ENCODE assay signal across 16 cellular contexts in genomic region chr7:24325708-24326107, GRCh38. TPM values are rescaled to one million over a fixed set of nuclear protein-coding genes. Genes with fewer than 3 reads are reported as not detected.
DNase-seq lines count a peak whose midpoint lies in the region; ATAC-seq and TF ChIP-seq lines count a peak whose summit lies in the region.
"Had no signal": no experiment of that assay in that cellular context is flagged by ENCODE, and none has a peak within 500 bp of the region (broad histone marks: within the 10 kb centered on the region; RNA-seq: fewer than 3 reads in every experiment).

No MANE protein-coding gene starts in this region.

- peak; percentile 86 for DNase-seq in GM12865 (ENCODE audit: low read depth)
- DNase-seq in DMS 273 (lab: John Stamatoyannopoulos, UW; ENCODE audit: unreplicated experiment): no peak
- DNase-seq in HEK293T (ENCODE audit: extremely low spot score): no peak
- no peak for DNase-seq in midbrain (lab: John Stamatoyannopoulos, UW)
- no peak for DNase-seq in HK-2 (ENCODE audit: unreplicated experiment)
- DNase-seq: activated CD4-positive, alpha-beta memory T cell treated with anti-CD3 and anti-CD28 coated beads, Interleukin-2, amount 10 ng/mL, durations not matched to agents 7 days and 5 days; activated naive CD4-positive, alpha-beta T cell treated with anti-CD3 and anti-CD28 coated beads, Interleukin-2, amount 10 ng/mL, durations not matched to agents 7 days and 5 days; naive thymus-derived CD4-positive, alpha-beta T cell; NCI-H1436 treated with DMSO at 0.1 percent for 48 hours; sigmoid colon had no signal

- CTCF ChIA-PET in HEK293T (lab: Yijun Ruan, JAX): no interaction called here

- ATAC-seq in GM19397 (IDR thresholded peaks at IDR 0.05; ENCODE audit: unreplicated experiment): peak; percentile 88
- peak; percentile 80 for ATAC-seq in HG02840 (IDR thresholded peaks at IDR 0.05; ENCODE audit: low FRiP score, unreplicated experiment)
- ATAC-seq: naive thymus-derived CD4-positive, alpha-beta T cell had no signal

- H3K4me3 Mint-ChIP-seq in IgD-negative memory B cell: peak overlapping the region; percentile 1 to 93 (median 81)
- H3K4me3 Mint-ChIP-seq: activated CD4-positive, alpha-beta memory T cell treated with anti-CD3 and anti-CD28 coated beads, Interleukin-2, amount 10 ng/mL, durations not matched to agents 7 days and 5 days; activated naive CD4-positive, alpha-beta T cell treated with anti-CD3 and anti-CD28 coated beads, Interleukin-2, amount 10 ng/mL, durations not matched to agents 7 days and 5 days; naive thymus-derived CD4-positive, alpha-beta T cell had no signal

- peak overlapping the region; percentile 6 to 94 (median 87) for H3K27ac Mint-ChIP-seq in IgD-negative memory B cell
- H3K27ac Mint-ChIP-seq: activated CD4-positive, alpha-beta memory T cell treated with anti-CD3 and anti-CD28 coated beads, Interleukin-2, amount 10 ng/mL, durations not matched to agents 7 days and 5 days; activated naive CD4-positive, alpha-beta T cell treated with anti-CD3 and anti-CD28 coated beads, Interleukin-2, amount 10 ng/mL, durations not matched to agents 7 days and 5 days; naive thymus-derived CD4-positive, alpha-beta T cell had no signal

- peaks cover 2% of the 10 kb centered on the region for H3K27me3 Mint-ChIP-seq in IgD-negative memory B cell
- H3K27me3 Mint-ChIP-seq: activated naive CD4-positive, alpha-beta T cell treated with anti-CD3 and anti-CD28 coated beads, Interleukin-2, amount 10 ng/mL, durations not matched to agents 7 days and 5 days had no signal

- H3K36me3 Mint-ChIP-seq in IgD-negative memory B cell: no peaks in the 10 kb centered on the region
- H3K36me3 Mint-ChIP-seq: activated naive CD4-positive, alpha-beta T cell treated with anti-CD3 and anti-CD28 coated beads, Interleukin-2, amount 10 ng/mL, durations not matched to agents 7 days and 5 days; naive thymus-derived CD4-positive, alpha-beta T cell had no signal

- POLR2A ChIA-PET in HEK293T (lab: Yijun Ruan, JAX): no interaction called here

- H3K9me3 Mint-ChIP-seq in IgD-negative memory B cell: no peaks in the 10 kb centered on the region
- H3K9me3 Mint-ChIP-seq: activated CD4-positive, alpha-beta memory T cell treated with anti-CD3 and anti-CD28 coated beads, Interleukin-2, amount 10 ng/mL, durations not matched to agents 7 days and 5 days; activated naive CD4-positive, alpha-beta T cell treated with anti-CD3 and anti-CD28 coated beads, Interleukin-2, amount 10 ng/mL, durations not matched to agents 7 days and 5 days; naive thymus-derived CD4-positive, alpha-beta T cell had no signal

- no peak for TF ChIP-seq CTCF in GM12865 (IDR thresholded peaks at IDR 0.05; ENCODE audit: insufficient read depth, low read depth, low read length, missing control alignments)

- H3K4me3 ChIP-seq in GM12865 (ENCODE audit: low read depth, low read length): peak overlapping the region; percentile 25
- H3K4me3 ChIP-seq: HAP-1, sigmoid colon, thoracic aorta had no signal

- H3K4me1 Mint-ChIP-seq in IgD-negative memory B cell: peaks cover 31 to 35% (median 32%) of the 10 kb centered on the region in 3 donors
- H3K4me1 Mint-ChIP-seq: activated CD4-positive, alpha-beta memory T cell treated with anti-CD3 and anti-CD28 coated beads, Interleukin-2, amount 10 ng/mL, durations not matched to agents 7 days and 5 days; activated naive CD4-positive, alpha-beta T cell treated with anti-CD3 and anti-CD28 coated beads, Interleukin-2, amount 10 ng/mL, durations not matched to agents 7 days and 5 days; naive thymus-derived CD4-positive, alpha-beta T cell had no signal

TF ChIP-seq in HEK293T, 16 proteins besides CTCF, POLR2A, EP300 and RAD21:
- TF ChIP-seq ARNT (IDR thresholded peaks at IDR 0.05) (no peak), SUZ12 (IDR thresholded peaks at IDR 0.05) (no peak), FOXM1 (IDR thresholded peaks at IDR 0.05; ENCODE audit: borderline replicate concordance) (no peak), TARDBP (IDR thresholded peaks at IDR 0.05) (no peak), CTBP1 (IDR thresholded peaks at IDR 0.05; ENCODE audit: borderline replicate concordance) (no peak), SP1 (IDR thresholded peaks at IDR 0.05) (no peak), FOXK2 (IDR thresholded peaks at IDR 0.05) (no peak), BHLHE40 (IDR thresholded peaks at IDR 0.05; ENCODE audit: borderline replicate concordance) (no peak), NFRKB (IDR thresholded peaks at IDR 0.05) (no peak), LEF1 (IDR thresholded peaks at IDR 0.05; ENCODE audit: borderline replicate concordance) (no peak), ELF4 (IDR thresholded peaks at IDR 0.05) (no peak), ZNF384 (IDR thresholded peaks at IDR 0.05) (no peak), PKNOX1 (IDR thresholded peaks at IDR 0.05) (no peak), HDGF (IDR thresholded peaks at IDR 0.05; ENCODE audit: borderline replicate concordance) (no peak), L3MBTL2 (conservative IDR thresholded peaks at IDR 0.05) (no peak), FOXA1 (IDR thresholded peaks at IDR 0.05) (no peak)

RNA-seq across cellular contexts. Expression of gene NPY, which starts 41.7 kb away (rescaled TPM):
- 0.80 TPM for polyA plus RNA-seq in IgD-negative memory B cell
- polyA plus RNA-seq: keratinocyte; naive thymus-derived CD4-positive, alpha-beta T cell had no signal
